26 cellular contexts compared by ENCODE assay signal in the genomic region with DNA sequence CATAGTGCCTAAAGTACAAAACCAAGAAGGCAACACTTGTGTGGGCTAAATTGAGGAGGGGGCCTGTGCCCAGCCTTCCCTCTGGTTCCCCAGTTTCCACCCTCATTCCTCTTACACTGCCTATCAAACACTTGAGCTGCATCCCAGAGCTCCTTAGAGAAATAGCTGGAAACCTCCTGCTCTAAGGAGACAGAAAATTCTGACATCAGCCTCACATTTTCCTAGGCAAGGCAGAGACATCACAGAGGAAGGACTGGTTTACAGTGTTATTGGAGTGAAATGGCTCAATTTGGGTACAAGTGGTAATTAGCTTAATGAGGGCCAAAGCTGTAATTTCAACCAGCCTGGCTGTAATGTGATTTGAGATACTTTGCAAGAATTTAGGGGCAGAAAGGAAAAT.
"Had no signal": no experiment of that assay in that cellular context is flagged by ENCODE, and none has a peak within 500 bp of the region (broad histone marks: within the 10 kb centered on the region; RNA-seq: fewer than 3 reads in every experiment).

No MANE protein-coding gene starts in this region.

- H3K27ac Mint-ChIP-seq: effector memory CD8-positive, alpha-beta T cell; naive thymus-derived CD8-positive, alpha-beta T cell; nephron progenitor cell; stimulated activated effector memory CD8-positive, alpha-beta T cell treated with anti-CD3 and anti-CD28 coated beads, Interleukin-12 subunit alpha, Interleukin-12 subunit beta, amount 100 ng/mL, for 72 hours; type B pancreatic cell had no signal

- H3K9me3 Mint-ChIP-seq: effector memory CD8-positive, alpha-beta T cell; stimulated activated effector memory CD8-positive, alpha-beta T cell treated with anti-CD3 and anti-CD28 coated beads, Interleukin-12 subunit alpha, Interleukin-12 subunit beta, amount 100 ng/mL, for 72 hours had no signal

- H3K27me3 Mint-ChIP-seq: effector memory CD8-positive, alpha-beta T cell; naive thymus-derived CD8-positive, alpha-beta T cell; type B pancreatic cell had no signal

- ATAC-seq: effector memory CD8-positive, alpha-beta T cell; heart right ventricle; left cardiac atrium; left lung; naive thymus-derived CD8-positive, alpha-beta T cell; psoas muscle; right cardiac atrium; stimulated activated effector memory CD8-positive, alpha-beta T cell treated with anti-CD3 and anti-CD28 coated beads, Interleukin-12 subunit alpha, Interleukin-12 subunit beta, amount 100 ng/mL, for 72 hours had no signal

- DNase-seq: dermis blood vessel endothelial cell; effector memory CD8-positive, alpha-beta T cell; erythroblast; esophagus squamous epithelium; foreskin melanocyte; glutamatergic neuron; heart right ventricle; hippocampal formation; left cardiac atrium; left lung; naive thymus-derived CD8-positive, alpha-beta T cell; nephron progenitor cell; occipital lobe; ovary; posterior cingulate gyrus; psoas muscle; right cardiac atrium; sigmoid colon; stimulated activated CD4-positive, alpha-beta T cell treated with anti-CD3 and anti-CD28 coated beads, Interleukin-2, amount 100 ng/mL, for 24 hours; stimulated activated CD4-positive, alpha-beta T cell treated with anti-CD3 and anti-CD28 coated beads, Interleukin-4, amount 100 ng/mL, for 24 hours; stimulated activated naive CD4-positive, alpha-beta T cell treated with Interleukin-2 at 50 U/mL for 16 hours; stomach; thyroid gland had no signal

- H3K36me3 Mint-ChIP-seq: stimulated activated effector memory CD8-positive, alpha-beta T cell treated with anti-CD3 and anti-CD28 coated beads, Interleukin-12 subunit alpha, Interleukin-12 subunit beta, amount 100 ng/mL, for 72 hours; type B pancreatic cell had no signal

- FAIRE-seq: endometrium had no signal

- H3K4me3 Mint-ChIP-seq: effector memory CD8-positive, alpha-beta T cell; naive thymus-derived CD8-positive, alpha-beta T cell; nephron progenitor cell; stimulated activated effector memory CD8-positive, alpha-beta T cell treated with anti-CD3 and anti-CD28 coated beads, Interleukin-12 subunit alpha, Interleukin-12 subunit beta, amount 100 ng/mL, for 72 hours; type B pancreatic cell had no signal
